Comparison of ENCODE assay signal across 2 cellular contexts in the genomic region with DNA sequence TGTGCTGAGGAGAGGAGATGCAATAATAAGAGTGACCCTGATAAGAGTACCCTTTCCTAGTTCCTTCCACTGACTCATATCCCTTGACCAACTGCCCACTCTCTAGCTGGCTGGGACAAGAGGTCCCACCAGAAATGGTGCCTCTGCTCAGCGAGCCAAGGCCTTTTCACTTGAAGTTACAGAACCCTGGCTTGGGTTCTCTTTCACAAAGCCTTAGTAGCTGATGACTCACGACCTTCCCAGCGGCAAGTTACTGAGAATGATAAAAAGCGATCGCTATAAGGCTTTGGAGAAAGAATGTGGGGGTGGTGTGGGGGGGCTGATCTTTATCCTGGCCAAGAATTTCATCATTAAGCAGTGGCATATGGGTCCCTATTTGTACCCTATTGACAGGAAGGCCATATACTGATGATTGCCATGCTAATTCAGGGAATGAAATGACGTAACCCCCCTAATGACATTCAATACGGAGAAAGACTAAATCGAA.
A peak's percentile ranks its signal among the peaks of the same experiment; 100 is the strongest.
TF ChIP-seq lines count a peak whose summit lies in the region.

No MANE protein-coding gene starts in this region.

TF ChIP-seq in IMR-90, 13 proteins besides CTCF, POLR2A, EP300 and RAD21:
- TF ChIP-seq, protein P1, sequence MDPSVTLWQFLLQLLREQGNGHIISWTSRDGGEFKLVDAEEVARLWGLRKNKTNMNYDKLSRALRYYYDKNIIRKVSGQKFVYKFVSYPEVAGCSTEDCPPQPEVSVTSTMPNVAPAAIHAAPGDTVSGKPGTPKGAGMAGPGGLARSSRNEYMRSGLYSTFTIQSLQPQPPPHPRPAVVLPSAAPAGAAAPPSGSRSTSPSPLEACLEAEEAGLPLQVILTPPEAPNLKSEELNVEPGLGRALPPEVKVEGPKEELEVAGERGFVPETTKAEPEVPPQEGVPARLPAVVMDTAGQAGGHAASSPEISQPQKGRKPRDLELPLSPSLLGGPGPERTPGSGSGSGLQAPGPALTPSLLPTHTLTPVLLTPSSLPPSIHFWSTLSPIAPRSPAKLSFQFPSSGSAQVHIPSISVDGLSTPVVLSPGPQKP (IDR thresholded peaks at IDR 0.05; ENCODE audit: borderline replicate concordance, low read depth, low read length) = no peak
- TF ChIP-seq CHD1 (IDR thresholded peaks at IDR 0.05; ENCODE audit: low read depth, low read length) (no peak), MAFK (IDR thresholded peaks at IDR 0.05; ENCODE audit: low read depth, low read length) (no peak), USF2 (IDR thresholded peaks at IDR 0.05; ENCODE audit: low read depth, low read length) (no peak), SMC3 (IDR thresholded peaks at IDR 0.05; ENCODE audit: low read depth, low read length) (no peak), FOS (IDR thresholded peaks at IDR 0.05; ENCODE audit: low read depth, low read length) (no peak), BHLHE40 (IDR thresholded peaks at IDR 0.05; ENCODE audit: low read depth, low read length) (no peak), MAZ (IDR thresholded peaks at IDR 0.05; ENCODE audit: borderline replicate concordance, low read depth, low read length) (no peak), CEBPB (IDR thresholded peaks at IDR 0.05; ENCODE audit: low read depth, low read length) (no peak), RFX5 (IDR thresholded peaks at IDR 0.05; ENCODE audit: low read depth, low read length) (no peak), MXI1 (IDR thresholded peaks at IDR 0.05; ENCODE audit: borderline replicate concordance, low read depth, low read length) (no peak), NFE2L2 (IDR thresholded peaks at IDR 0.05; ENCODE audit: low read depth, low read length) (no peak), RCOR1 (IDR thresholded peaks at IDR 0.05; ENCODE audit: insufficient replicate concordance, low read length) (no peak)

TF ChIP-seq in K562, 482 proteins besides CTCF, POLR2A, EP300 and RAD21 (continues in another document):
- TF ChIP-seq VEZF1 (CRISPR knock-in tag; IDR thresholded peaks at IDR 0.05) (peak; percentile 44; the same call in 1 of the 2 replicates), CC2D1A (IDR thresholded peaks at IDR 0.05) (0 out of 2 replicates have a peak, but pooled peaks have one; percentile 17), CBFA2T3 (IDR thresholded peaks at IDR 0.05) (peak; percentile 32; the same call in 1 of the 2 replicates), CEBPG (CRISPR knock-in tag; IDR thresholded peaks at IDR 0.05) (no peak), CEBPG (tag; conservative IDR thresholded peaks at IDR 0.05 in 1 of 2, IDR thresholded peaks at IDR 0.05 in 1 of 2) (peak in 1 of 2 experiments; percentile 72; a peak in 1 of 4 replicates), ZEB2 (IDR thresholded peaks at IDR 0.05) (no peak), ZBTB8A (IDR thresholded peaks at IDR 0.05; ENCODE audit: partially characterized antibody) (no peak), ZFPM2 (CRISPR knock-in tag; IDR thresholded peaks at IDR 0.05) (no peak), SREBF1 (IDR thresholded peaks at IDR 0.05; ENCODE audit: borderline replicate concordance, low read depth, low read length) (no peak), SLC30A9 (CRISPR knock-in tag; IDR thresholded peaks at IDR 0.05) (no peak), GTF2A2 (tag; IDR thresholded peaks at IDR 0.05) (no peak), USF2 (CRISPR knock-in tag; IDR thresholded peaks at IDR 0.05) (no peak), JUN (IDR thresholded peaks at IDR 0.05; ENCODE audit: borderline replicate concordance, low read depth, low read length) (0 out of 2 replicates have a peak, but pooled peaks have one; percentile 17), JUN (CRISPR knock-in tag; IDR thresholded peaks at IDR 0.05; ENCODE audit: borderline replicate concordance) (no peak), ARID3A (IDR thresholded peaks at IDR 0.05; ENCODE audit: borderline replicate concordance, low read depth, low read length) (peak; percentile 56; the same call in 1 of the 2 replicates), ARID1B (IDR thresholded peaks at IDR 0.05) (peak; percentile 69), ZC3H11A (IDR thresholded peaks at IDR 0.05; ENCODE audit: low read depth, low read length) (no peak), FOXP1 (CRISPR knock-in tag; IDR thresholded peaks at IDR 0.05) (no peak), DPF2 (IDR thresholded peaks at IDR 0.05) (peak; percentile 85), EGR1 (conservative IDR thresholded peaks at IDR 0.05) (peak; percentile 93), ZZZ3 (IDR thresholded peaks at IDR 0.05) (no peak), TOE1 (IDR thresholded peaks at IDR 0.05; ENCODE audit: borderline replicate concordance) (no peak), TOE1 (CRISPR knock-in tag; IDR thresholded peaks at IDR 0.05; ENCODE audit: borderline replicate concordance, low read depth) (no peak), PTBP1 (IDR thresholded peaks at IDR 0.05; ENCODE audit: low read depth, low read length) (no peak), ZNF740 (CRISPR knock-in tag; IDR thresholded peaks at IDR 0.05) (peak; percentile 85), ZNF740 (tag; IDR thresholded peaks at IDR 0.05) (peak in 1 of 2 experiments; percentile 71; a peak in 1 of 4 replicates), TEAD4 (IDR thresholded peaks at IDR 0.05; ENCODE audit: low read length) (peak; percentile 38; the same call in 1 of the 2 replicates), TEAD4 (CRISPR knock-in tag; IDR thresholded peaks at IDR 0.05; ENCODE audit: borderline replicate concordance) (no peak), NFXL1 (CRISPR knock-in tag; IDR thresholded peaks at IDR 0.05) (no peak), EHMT2 (IDR thresholded peaks at IDR 0.05) (0 out of 2 replicates have a peak, but pooled peaks have one; percentile 58), PTTG1 (tag; IDR thresholded peaks at IDR 0.05; ENCODE audit: low read depth) (no peak), ATF7 (IDR thresholded peaks at IDR 0.05) (peak; percentile 78), MIER1 (IDR thresholded peaks at IDR 0.05; ENCODE audit: low read depth) (no peak), SFPQ (IDR thresholded peaks at IDR 0.05; ENCODE audit: low read depth, low read length) (no peak), FOSL1 (tag; conservative IDR thresholded peaks at IDR 0.05) (peak; percentile 85), STAG1 (CRISPR knock-in tag; IDR thresholded peaks at IDR 0.05; ENCODE audit: borderline replicate concordance) (no peak)
- TF ChIP-seq, protein P2, sequence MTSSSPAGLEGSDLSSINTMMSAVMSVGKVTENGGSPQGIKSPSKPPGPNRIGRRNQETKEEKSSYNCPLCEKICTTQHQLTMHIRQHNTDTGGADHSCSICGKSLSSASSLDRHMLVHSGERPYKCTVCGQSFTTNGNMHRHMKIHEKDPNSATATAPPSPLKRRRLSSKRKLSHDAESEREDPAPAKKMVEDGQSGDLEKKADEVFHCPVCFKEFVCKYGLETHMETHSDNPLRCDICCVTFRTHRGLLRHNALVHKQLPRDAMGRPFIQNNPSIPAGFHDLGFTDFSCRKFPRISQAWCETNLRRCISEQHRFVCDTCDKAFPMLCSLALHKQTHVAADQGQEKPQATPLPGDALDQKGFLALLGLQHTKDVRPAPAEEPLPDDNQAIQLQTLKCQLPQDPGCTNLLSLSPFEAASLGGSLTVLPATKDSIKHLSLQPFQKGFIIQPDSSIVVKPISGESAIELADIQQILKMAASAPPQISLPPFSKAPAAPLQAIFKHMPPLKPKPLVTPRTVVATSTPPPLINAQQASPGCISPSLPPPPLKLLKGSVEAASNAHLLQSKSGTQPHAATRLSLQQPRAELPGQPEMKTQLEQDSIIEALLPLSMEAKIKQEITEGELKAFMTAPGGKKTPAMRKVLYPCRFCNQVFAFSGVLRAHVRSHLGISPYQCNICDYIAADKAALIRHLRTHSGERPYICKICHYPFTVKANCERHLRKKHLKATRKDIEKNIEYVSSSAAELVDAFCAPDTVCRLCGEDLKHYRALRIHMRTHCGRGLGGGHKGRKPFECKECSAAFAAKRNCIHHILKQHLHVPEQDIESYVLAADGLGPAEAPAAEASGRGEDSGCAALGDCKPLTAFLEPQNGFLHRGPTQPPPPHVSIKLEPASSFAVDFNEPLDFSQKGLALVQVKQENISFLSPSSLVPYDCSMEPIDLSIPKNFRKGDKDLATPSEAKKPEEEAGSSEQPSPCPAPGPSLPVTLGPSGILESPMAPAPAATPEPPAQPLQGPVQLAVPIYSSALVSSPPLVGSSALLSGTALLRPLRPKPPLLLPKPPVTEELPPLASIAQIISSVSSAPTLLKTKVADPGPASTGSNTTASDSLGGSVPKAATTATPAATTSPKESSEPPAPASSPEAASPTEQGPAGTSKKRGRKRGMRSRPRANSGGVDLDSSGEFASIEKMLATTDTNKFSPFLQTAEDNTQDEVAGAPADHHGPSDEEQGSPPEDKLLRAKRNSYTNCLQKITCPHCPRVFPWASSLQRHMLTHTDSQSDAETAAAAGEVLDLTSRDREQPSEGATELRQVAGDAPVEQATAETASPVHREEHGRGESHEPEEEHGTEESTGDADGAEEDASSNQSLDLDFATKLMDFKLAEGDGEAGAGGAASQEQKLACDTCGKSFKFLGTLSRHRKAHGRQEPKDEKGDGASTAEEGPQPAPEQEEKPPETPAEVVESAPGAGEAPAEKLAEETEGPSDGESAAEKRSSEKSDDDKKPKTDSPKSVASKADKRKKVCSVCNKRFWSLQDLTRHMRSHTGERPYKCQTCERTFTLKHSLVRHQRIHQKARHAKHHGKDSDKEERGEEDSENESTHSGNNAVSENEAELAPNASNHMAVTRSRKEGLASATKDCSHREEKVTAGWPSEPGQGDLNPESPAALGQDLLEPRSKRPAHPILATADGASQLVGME (CRISPR knock-in tag; IDR thresholded peaks at IDR 0.05) = no peak
- TF ChIP-seq, protein P3, sequence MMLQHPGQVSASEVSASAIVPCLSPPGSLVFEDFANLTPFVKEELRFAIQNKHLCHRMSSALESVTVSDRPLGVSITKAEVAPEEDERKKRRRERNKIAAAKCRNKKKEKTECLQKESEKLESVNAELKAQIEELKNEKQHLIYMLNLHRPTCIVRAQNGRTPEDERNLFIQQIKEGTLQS (IDR thresholded peaks at IDR 0.05) = peak; percentile 90
- TF ChIP-seq, protein P3 (CRISPR knock-in tag; conservative IDR thresholded peaks at IDR 0.05) = no peak
